In the genomic region with DNA sequence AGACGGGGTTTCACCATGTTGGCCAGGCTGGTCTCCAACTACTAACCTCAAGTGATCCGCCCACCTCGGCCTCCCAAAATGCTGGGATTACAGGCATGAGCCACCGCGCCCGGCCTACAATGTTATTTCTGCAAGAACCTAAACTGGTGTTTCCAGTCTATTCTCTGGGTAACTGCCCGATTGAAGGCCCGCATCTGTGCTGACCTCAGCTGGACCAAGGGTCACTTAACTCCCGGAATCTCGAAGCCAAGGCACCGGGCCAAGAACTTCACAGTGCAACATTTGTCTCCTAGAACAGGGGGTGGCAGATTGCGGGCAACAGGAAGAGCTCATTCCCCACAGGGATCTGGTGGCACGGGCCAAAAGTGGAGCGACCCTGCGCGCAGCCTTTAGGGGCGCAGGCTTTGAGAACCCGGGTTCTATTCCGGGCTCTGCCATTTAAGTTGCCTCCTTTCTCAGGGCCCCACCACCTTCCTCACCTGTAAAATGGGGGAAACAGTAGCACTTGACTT, we compare ENCODE assay signal across 8 cellular contexts. TPM values are rescaled to one million over a fixed set of nuclear protein-coding genes. Genes with fewer than 3 reads are reported as not detected.
DNase-seq lines count a peak whose midpoint lies in the region; ATAC-seq and TF ChIP-seq lines count a peak whose summit lies in the region.

No MANE protein-coding gene starts in this region.

- H3K36me3 ChIP-seq in Panc1 (ENCODE audit: control insufficient read depth, insufficient read depth, low read length): no peaks in the 10 kb centered on the region

- H3K4me1 ChIP-seq in Panc1 (ENCODE audit: control insufficient read depth, insufficient read depth, low read length): peaks cover 7% of the 10 kb centered on the region; the same call in 1 of the 2 replicates

- ATAC-seq in Panc1: no peak

- CTCF ChIA-PET in Panc1 (lab: Charles Lee): no interaction called here

- in situ Hi-C loops in GM13976 (cut with MboI; ENCODE audit: low sequenced_read_pairs, unreplicated experiment): no loop called here
- in situ Hi-C loops in Panc1 (cut with HindIII; ENCODE audit: low pct_unique_long_range_greater_than_20kb, low sequenced_read_pairs): no loop called here

- BruUV-seq in Panc1 (replicated peaks; lab: Mats Ljungman, UMichigan): TSS peak; percentile 91

- H3K27ac ChIP-seq in Panc1 (ENCODE audit: low read length) (peak overlapping the region; percentile 72), cingulate gyrus (ENCODE audit: low read depth, low read length) (peak overlapping the region; percentile 85)

- peak; percentile 31 for DNase-seq in A172 (ENCODE audit: low spot score)
- peak; percentile 54 for DNase-seq in GM13976 (ENCODE audit: low spot score)
- DNase-seq in Panc1 (ENCODE audit: low read depth, low spot score): no peak
- peak; percentile 82 for DNase-seq in kidney tubule cell (ENCODE audit: low spot score)
- DNase-seq in stimulated activated CD4-positive, alpha-beta T cell treated with anti-CD3 and anti-CD28 coated beads, Interleukin-2, amount 100 ng/mL, for 48 hours: peak; percentile 9 to 11
- no peak for DNase-seq in NOMO-1 (lab: John Stamatoyannopoulos, UW; ENCODE audit: unreplicated experiment in 2 of 2)
- no peak for DNase-seq in activated gamma-delta T cell (lab: John Stamatoyannopoulos, UW)

- no peak for TF ChIP-seq CTCF in GM13976 (IDR thresholded peaks at IDR 0.05; ENCODE audit: borderline replicate concordance, control extremely low read depth, extremely low read depth, insufficient read depth, missing control alignments)
- no peak for TF ChIP-seq CTCF in Panc1 (IDR thresholded peaks at IDR 0.05)

- H3K4me3 ChIP-seq in Panc1 (ENCODE audit: low read depth in 2 of 2, low read length in 2 of 2): peak overlapping the region; percentile 73 to 79

- H3K9me3 ChIP-seq in Panc1 (ENCODE audit: control insufficient read depth, insufficient read depth, low read depth, low read length): no peaks in the 10 kb centered on the region

- H3K27me3 ChIP-seq in Panc1 (ENCODE audit: control insufficient read depth, insufficient read depth, low read length): no peaks in the 10 kb centered on the region

- POLR2A ChIA-PET in Panc1 (lab: Charles Lee): no interaction called here

- intact Hi-C loops in Panc1 (cut with micrococcal nuclease; ENCODE audit: unreplicated experiment): no loop called here

RNA-seq across cellular contexts. Expression of a gene that starts 0.8 kb away (rescaled TPM):
- 34.1 and 39.3 TPM in 2 replicates for total RNA-seq in A172 (2014; rRNA removed; shearing (Covaris generic))
- total RNA-seq in Panc1 (2021; ENCODE audit: unreplicated experiment): 21.7 TPM
- 22.1 TPM for polyA plus RNA-seq in Panc1 (2012; ENCODE audit: insufficient read length)

RNA-seq across cellular contexts. Expression of a gene that starts 15.0 kb away (rescaled TPM):
- not detected in 2 replicates for total RNA-seq in A172 (2014; rRNA removed; shearing (Covaris generic))
- not detected for total RNA-seq in Panc1 (2021; ENCODE audit: unreplicated experiment)
- polyA plus RNA-seq in Panc1 (2012; ENCODE audit: insufficient read length): not detected

RNA-seq across cellular contexts. Expression of a gene that starts 47.5 kb away (rescaled TPM):
- total RNA-seq in A172 (2014; rRNA removed; shearing (Covaris generic)): 10.4 and 11.9 TPM in 2 replicates
- 24.9 TPM for total RNA-seq in Panc1 (2021; ENCODE audit: unreplicated experiment)
- 13.8 TPM for polyA plus RNA-seq in Panc1 (2012; ENCODE audit: insufficient read length)

RNA-seq across cellular contexts. Expression of a gene that starts 47.8 kb away (rescaled TPM):
- 39.2 and 52.7 TPM in 2 replicates for total RNA-seq in A172 (2014; rRNA removed; shearing (Covaris generic))
- 49.3 TPM for total RNA-seq in Panc1 (2021; ENCODE audit: unreplicated experiment)
- 21.0 TPM for polyA plus RNA-seq in Panc1 (2012; ENCODE audit: insufficient read length)

Comparison
In these comparisons a context has a peak if more than half of its experiments do, and no peak if none do; other contexts are left out.
1. DNase-seq: peak in A172 (single experiment), GM13976 (single experiment), kidney tubule cell (single experiment) and stimulated activated CD4-positive, alpha-beta T cell treated with anti-CD3 and anti-CD28 coated beads, Interleukin-2, amount 100 ng/mL, for 48 hours (2 of 2); none in Panc1 (single experiment), NOMO-1 (0 of 2) and activated gamma-delta T cell (single experiment).